27 cellular contexts compared by ENCODE assay signal in the genomic region with DNA sequence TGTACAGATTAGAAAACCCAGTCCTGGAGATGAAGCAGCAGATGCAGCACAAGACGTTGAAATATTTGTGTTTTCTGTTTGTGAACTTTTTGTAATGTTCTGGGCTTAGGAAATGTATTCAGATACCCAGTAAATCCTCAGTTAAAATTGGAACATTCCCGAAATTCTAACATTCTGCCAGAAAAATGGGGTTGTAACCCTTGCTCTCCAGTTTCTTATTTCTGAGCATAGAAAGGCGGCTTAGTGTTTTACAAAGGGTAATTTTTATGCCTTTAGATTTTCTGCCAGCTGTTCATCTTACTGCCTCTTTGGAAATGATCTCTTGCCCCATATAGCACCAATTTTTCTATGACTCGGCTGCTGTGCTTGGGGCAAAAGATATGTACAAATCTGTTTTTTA. TPM values are rescaled to one million over a fixed set of nuclear protein-coding genes. Genes with fewer than 3 reads are reported as not detected.
"Had no signal": no experiment of that assay in that cellular context is flagged by ENCODE, and none has a peak within 500 bp of the region (broad histone marks: within the 10 kb centered on the region; RNA-seq: fewer than 3 reads in every experiment).

No MANE protein-coding gene starts in this region.

- H3K9me3 ChIP-seq: MG63, SK-N-SH had no signal

- DNase-seq: IMR-90, Karpas-422, KG1, MG63, NCI-H1092, NCI-H1105 treated with DMSO at 0.1 percent for 48 hours, NCI-H1417 treated with DMSO at 0.1 percent for 48 hours, NCI-H146, NCI-H1694 treated with DMSO at 0.1 percent for 48 hours, NCI-H1930, NCI-H2081 treated with DMSO at 0.1 percent for 48 hours, NCI-H2171, NCI-H226, NCI-H446, NCI-H510A, NCI-H524 treated with DMSO at 0.1 percent for 48 hours, NCI-H69, NCI-H774, PC-3, SHP77, SK-N-SH, SW 1271 had no signal

- H3K4me3 ChIP-seq: MG63 had no signal

- H3K27ac ChIP-seq: RWPE1 had no signal

- H3K9ac ChIP-seq: SK-N-SH had no signal

- ATAC-seq: HepG2, Panc1, PC-3 had no signal

- H3K27me3 ChIP-seq: MG63 had no signal

RNA-seq across cellular contexts. Expression of a gene that starts 53.0 kb away (rescaled TPM):
- total RNA-seq: HT1080, SK-MEL-5 had no signal
